Comparison of ENCODE assay signal across 18 cellular contexts in genomic region chr4:107349732-107350131, GRCh38.
DNase-seq lines count a peak whose midpoint lies in the region; ATAC-seq and TF ChIP-seq lines count a peak whose summit lies in the region.
"Had no signal": no experiment of that assay in that cellular context is flagged by ENCODE, and none has a peak within 500 bp of the region (broad histone marks: within the 10 kb centered on the region; RNA-seq: fewer than 3 reads in every experiment).

No MANE protein-coding gene starts in this region.

- H3K9ac ChIP-seq in HUES48 (ENCODE audit: low read depth, low read length) (no peak overlapping the region), mesenchymal stem cell (ENCODE audit: low read length) (no peak overlapping the region)

- H3K4me3 ChIP-seq in HUES48 (ENCODE audit: low read depth, low read length) (peak overlapping the region; percentile 39), mesenchymal stem cell (ENCODE audit: insufficient read depth in 1 of 2, low read depth in 1 of 2, low read length in 2 of 2) (no peak overlapping the region)
- H3K4me3 ChIP-seq: SJCRH30 had no signal

- H3K36me3 Mint-ChIP-seq in chondrocyte (ENCODE audit: low read depth) (no peaks in the 10 kb centered on the region), type B pancreatic cell (peaks cover 4% of the 10 kb centered on the region)

- H3K14ac ChIP-seq in mesenchymal stem cell (ENCODE audit: low read length in 2 of 2), result no peak overlapping the region

- H2BK12ac ChIP-seq in mesenchymal stem cell (ENCODE audit: low read length in 2 of 2), result no peak overlapping the region

- H3K27me3 Mint-ChIP-seq in chondrocyte (ENCODE audit: low read depth) (no peaks in the 10 kb centered on the region), type B pancreatic cell (no peaks in the 10 kb centered on the region)

- no peaks in the 10 kb centered on the region for H3K36me3 ChIP-seq in HUES48 (ENCODE audit: control insufficient read depth, insufficient read depth, low read length)
- H3K36me3 ChIP-seq in mesenchymal stem cell (ENCODE audit: control insufficient read depth in 1 of 2, insufficient read depth in 2 of 2, low read depth in 1 of 2, low read length in 2 of 2), result no peaks in the 10 kb centered on the region
- H3K36me3 ChIP-seq: SJCRH30 had no signal

- no peak overlapping the region for H3K23ac ChIP-seq in mesenchymal stem cell (ENCODE audit: low read length in 2 of 2)

- H4K91ac ChIP-seq in mesenchymal stem cell (ENCODE audit: low read length), result no peak overlapping the region

- DNase-seq in chondrocyte (ENCODE audit: low spot score) (no peak), mesenchymal stem cell (no peak), type B pancreatic cell (ENCODE audit: extremely low spot score, unreplicated experiment) (no peak), mucosa of gallbladder (ENCODE audit: low spot score) (no peak)
- DNase-seq in stimulated activated CD4-positive, alpha-beta T cell treated with anti-CD3 and anti-CD28 coated beads, Interleukin-4, amount 100 ng/mL, for 4 hours, result no peak
- DNase-seq: COR-L47, GOT3, KBM-7, MV-4-11, NCI-H1417, NCI-H187 treated with DMSO at 0.1 percent for 48 hours, NCI-H2171, NCI-H446 treated with DMSO at 0.1 percent for 48 hours, NCI-H748 treated with DMSO at 0.1 percent for 48 hours had no signal

- no peak for ATAC-seq in HG02798 (IDR thresholded peaks at IDR 0.05; ENCODE audit: poor library complexity, unreplicated experiment)

- H3K4me1 Mint-ChIP-seq in chondrocyte (ENCODE audit: low read depth) (peaks cover 25% of the 10 kb centered on the region), type B pancreatic cell (ENCODE audit: unreplicated experiment) (peaks cover 5% of the 10 kb centered on the region)

- H3K27ac ChIP-seq in HUES48 (ENCODE audit: low read depth, low read length) (peak overlapping the region; percentile 92), mesenchymal stem cell (ENCODE audit: low read length, poor library complexity, severe bottlenecking) (peak overlapping the region; percentile 34)
- H3K27ac ChIP-seq: RWPE1, SJCRH30 had no signal

- H2AK5ac ChIP-seq in mesenchymal stem cell (ENCODE audit: low read length, severe bottlenecking), result no peak overlapping the region

- no peak overlapping the region for H3K18ac ChIP-seq in mesenchymal stem cell (ENCODE audit: low read depth in 1 of 2, low read length in 2 of 2)

- H3K4ac ChIP-seq in mesenchymal stem cell (ENCODE audit: low read depth in 1 of 2, low read length in 2 of 2), result no peak overlapping the region

- H3K27ac Mint-ChIP-seq in chondrocyte (ENCODE audit: unreplicated experiment) (peak overlapping the region; percentile 30), type B pancreatic cell (peak overlapping the region; percentile 19)

- H3K9me3 ChIP-seq in HUES48 (ENCODE audit: control insufficient read depth, insufficient read depth, low read length) (peaks cover 10% of the 10 kb centered on the region; the same call in 1 of the 2 replicates), mesenchymal stem cell (ENCODE audit: control insufficient read depth, low read length) (no peaks in the 10 kb centered on the region)
- H3K9me3 ChIP-seq: SJCRH30 had no signal

- H3K27me3 ChIP-seq in HUES48 (ENCODE audit: control insufficient read depth, insufficient read depth, low read length) (no peaks in the 10 kb centered on the region), mesenchymal stem cell (ENCODE audit: control insufficient read depth in 1 of 2, insufficient read depth in 1 of 2, low read length in 2 of 2) (no peaks in the 10 kb centered on the region)
- H3K27me3 ChIP-seq: SJCRH30 had no signal

- H2BK15ac ChIP-seq in mesenchymal stem cell (ENCODE audit: low read depth, poor library complexity, severe bottlenecking), result no peak overlapping the region

- H3K9me3 Mint-ChIP-seq in chondrocyte (ENCODE audit: low read depth), result peaks cover 6% of the 10 kb centered on the region
- H3K9me3 Mint-ChIP-seq in type B pancreatic cell, result peaks cover 12% of the 10 kb centered on the region

- peaks cover 33% of the 10 kb centered on the region for H3K4me1 ChIP-seq in HUES48 (ENCODE audit: control insufficient read depth, insufficient read depth, low read length)
- no peaks in the 10 kb centered on the region for H3K4me1 ChIP-seq in mesenchymal stem cell (ENCODE audit: control insufficient read depth, insufficient read depth, low read depth, low read length)

- no peak overlapping the region for H3K4me3 Mint-ChIP-seq in chondrocyte (ENCODE audit: unreplicated experiment)
- H3K4me3 Mint-ChIP-seq in type B pancreatic cell, result no peak overlapping the region

- no peak overlapping the region for H2AFZ ChIP-seq in mesenchymal stem cell (ENCODE audit: low read depth, low read length)

- H3K79me1 ChIP-seq in mesenchymal stem cell (replicated peaks; ENCODE audit: low read length, poor library complexity, severe bottlenecking), result no peaks in the 10 kb centered on the region

- TF ChIP-seq CTCF in chondrocyte (IDR thresholded peaks at IDR 0.05), result no peak
- TF ChIP-seq CTCF in type B pancreatic cell (conservative IDR thresholded peaks at IDR 0.05), result no peak

- H3K4me2 ChIP-seq in mesenchymal stem cell (ENCODE audit: low read length, poor library complexity, severe bottlenecking), result no peak overlapping the region

- H2BK5ac ChIP-seq in mesenchymal stem cell (ENCODE audit: low read depth, low read length, poor library complexity, severe bottlenecking), result no peak overlapping the region

- no peak overlapping the region for H4K8ac ChIP-seq in mesenchymal stem cell (ENCODE audit: low read length)

- no peak overlapping the region for H2BK120ac ChIP-seq in mesenchymal stem cell (ENCODE audit: low read depth, low read length)
